8 cellular contexts compared by ENCODE assay signal in genomic region chr10:97335188-97335619, GRCh38. TPM values are rescaled to one million over a fixed set of nuclear protein-coding genes. Genes with fewer than 3 reads are reported as not detected.
DNase-seq lines count a peak whose midpoint lies in the region; ATAC-seq and TF ChIP-seq lines count a peak whose summit lies in the region.

No MANE protein-coding gene starts in this region.

- H3K4me1 ChIP-seq in IMR-90 (ENCODE audit: control insufficient read depth, insufficient read depth, low read length) = peaks cover 11% of the 10 kb centered on the region

- whole genome bisulfite sequencing in IMR-90 (ENCODE audit: extremely low coverage in 2 of 2, insufficient read length in 1 of 2), 2 experiments = no CpG with 5 or more reads among the region's 25 CpGs

- H3K9me3 ChIP-seq in IMR-90 (ENCODE audit: control insufficient read depth, insufficient read depth, low read length) = no peaks in the 10 kb centered on the region

- H2BK5ac ChIP-seq in IMR-90 (ENCODE audit: low read depth, low read length, poor library complexity, severe bottlenecking) = no peak overlapping the region

- H3K27ac ChIP-seq in IMR-90 (ENCODE audit: insufficient read depth, low read length) = peak overlapping the region; percentile 27; the same call in 1 of the 2 replicates

- H3K4me1 Mint-ChIP-seq in dendritic cell treated with granulocyte-macrophage colony-stimulating factor and Interleukin-4, amounts not matched to agents 40 ng/mL and 50 ng/mL, for 4 days (ENCODE audit: low read depth) = peaks cover 62% of the 10 kb centered on the region
- peaks cover 37% of the 10 kb centered on the region for H3K4me1 Mint-ChIP-seq in neural crest cell

- peak overlapping the region; percentile 15; the same call in 1 of the 2 replicates for H4K5ac ChIP-seq in IMR-90 (ENCODE audit: low read depth, low read length)

- H3K9ac ChIP-seq in IMR-90 (ENCODE audit: low read depth, low read length) = peak overlapping the region; percentile 77

- H4K91ac ChIP-seq in IMR-90 (ENCODE audit: insufficient read depth, low read depth, low read length) = peak overlapping the region; percentile 73; the same call in 1 of the 2 replicates

- no peak for TF ChIP-seq POLR2A in IMR-90 (IDR thresholded peaks at IDR 0.05; ENCODE audit: low read depth, low read length)

- TF ChIP-seq RAD21 in IMR-90 (IDR thresholded peaks at IDR 0.05; ENCODE audit: low read length) = no peak

- intact Hi-C loops in IMR-90 (cut with micrococcal nuclease) (no loop called here), left colon (cut with DNase I, micrococcal nuclease) (loop anchor here in 1 of 2 donors (10.0 kb wide), 1 partner anchor 50 kb away; no protein-coding TSS in a partner anchor)
- intact Hi-C loops in dendritic cell treated with granulocyte-macrophage colony-stimulating factor and Interleukin-4, amounts not matched to agents 40 ng/mL and 50 ng/mL, for 4 days (cut with micrococcal nuclease) = loop anchor here (10.0 kb wide), 1 partner anchor 70 kb away; the partner anchor contains the start of gene RRP12

- no peaks in the 10 kb centered on the region for H3K9me1 ChIP-seq in IMR-90 (ENCODE audit: insufficient read depth, low read length)

- no peaks in the 10 kb centered on the region for H4K20me1 ChIP-seq in IMR-90 (ENCODE audit: insufficient read depth, low read length)

- dilution Hi-C loops in IMR-90 (cut with HindIII; ENCODE audit: low sequenced_read_pairs, unreplicated experiment) = no loop called here

- H3K23ac ChIP-seq in IMR-90 (ENCODE audit: low read depth, low read length) = peak overlapping the region; percentile 77; the same call in 1 of the 2 replicates

- no peak for ATAC-seq in IMR-90 (ENCODE audit: low read depth)
- no peak for ATAC-seq in HG03159 (IDR thresholded peaks at IDR 0.05; ENCODE audit: unreplicated experiment)
- ATAC-seq in left colon = no peak

- no peaks in the 10 kb centered on the region for H3K27me3 Mint-ChIP-seq in dendritic cell treated with granulocyte-macrophage colony-stimulating factor and Interleukin-4, amounts not matched to agents 40 ng/mL and 50 ng/mL, for 4 days
- peaks cover 74% of the 10 kb centered on the region for H3K27me3 Mint-ChIP-seq in neural crest cell (ENCODE audit: low read depth)

- H3K27me3 ChIP-seq in BJ (ENCODE audit: control insufficient read depth, insufficient read depth, low read length) = peaks cover 10% of the 10 kb centered on the region
- peaks cover 19% of the 10 kb centered on the region for H3K27me3 ChIP-seq in IMR-90 (ENCODE audit: control insufficient read depth, insufficient read depth, low read length)

- BruUV-seq in IMR-90 (replicated peaks; lab: Mats Ljungman, UMichigan) = no TSS peak

- peak overlapping the region; percentile 46; the same call in 1 of the 2 replicates for H3K56ac ChIP-seq in IMR-90 (ENCODE audit: extremely low read depth, insufficient read depth, low read length)

- peak overlapping the region; percentile 32 to 71; a peak in 2 of 4 replicates for H4K8ac ChIP-seq in IMR-90 (ENCODE audit: low read depth in 2 of 2, low read length in 2 of 2)

- H3K14ac ChIP-seq in IMR-90 (replicated peaks; ENCODE audit: low read depth, low read length) = peak overlapping the region; percentile 86

- H2AK9ac ChIP-seq in IMR-90 (replicated peaks; ENCODE audit: low read depth, low read length, poor library complexity) = peak overlapping the region; percentile 35

- H3K4me2 ChIP-seq in IMR-90 (ENCODE audit: low read depth, low read length) = peak overlapping the region; percentile 51

- peak overlapping the region; percentile 99 for H2AFZ ChIP-seq in IMR-90 (replicated peaks; ENCODE audit: low read length, poor library complexity)

- H3K4ac ChIP-seq in IMR-90 (ENCODE audit: low read depth, low read length) = peak overlapping the region; percentile 85

- no peaks in the 10 kb centered on the region for H3K36me3 ChIP-seq in BJ (ENCODE audit: control insufficient read depth, insufficient read depth, low read length)
- H3K36me3 ChIP-seq in IMR-90 (ENCODE audit: control insufficient read depth, insufficient read depth, low read length) = no peaks in the 10 kb centered on the region

- H3K79me1 ChIP-seq in IMR-90 (ENCODE audit: low read depth in 1 of 2, low read length in 2 of 2) = peaks cover 13 to 30% of the 10 kb centered on the region in 2 experiments

- H3K18ac ChIP-seq in IMR-90 (ENCODE audit: low read depth, low read length) = peak overlapping the region; percentile 48; the same call in 1 of the 2 replicates

- in situ Hi-C loops in IMR-90 (cut with MboI; ENCODE audit: low sequenced_read_pairs) = no loop called here

- no peak overlapping the region for H2BK20ac ChIP-seq in IMR-90 (ENCODE audit: low read depth, low read length)

- no peak overlapping the region for H2AK5ac ChIP-seq in IMR-90 (ENCODE audit: low read depth, low read length)

- peak overlapping the region; percentile 28; the same call in 1 of the 3 replicates for H2BK15ac ChIP-seq in IMR-90 (ENCODE audit: low read depth, low read length)

- POLR2A ChIA-PET in BJ (lab: Charles Lee) = no interaction called here
- POLR2A ChIA-PET in IMR-90 (lab: Charles Lee; ENCODE audit: unreplicated experiment) = no interaction called here

- H3K4me3 Mint-ChIP-seq in dendritic cell treated with granulocyte-macrophage colony-stimulating factor and Interleukin-4, amounts not matched to agents 40 ng/mL and 50 ng/mL, for 4 days = peak overlapping the region; percentile 75
- H3K4me3 Mint-ChIP-seq in neural crest cell = peak overlapping the region; percentile 80

- TF ChIP-seq CTCF in BJ (IDR thresholded peaks at IDR 0.05; ENCODE audit: insufficient read depth, low read depth, low read length) (no peak), IMR-90 (conservative IDR thresholded peaks at IDR 0.05; ENCODE audit: low read depth, low read length) (no peak), neural crest cell (conservative IDR thresholded peaks at IDR 0.05) (no peak)

- H3K36me3 Mint-ChIP-seq in dendritic cell treated with granulocyte-macrophage colony-stimulating factor and Interleukin-4, amounts not matched to agents 40 ng/mL and 50 ng/mL, for 4 days (ENCODE audit: low read depth) = peaks cover 37% of the 10 kb centered on the region
- peaks cover 5% of the 10 kb centered on the region for H3K36me3 Mint-ChIP-seq in neural crest cell (ENCODE audit: low read depth)

- peak overlapping the region; percentile 49; the same call in 1 of the 2 replicates for H2BK120ac ChIP-seq in IMR-90 (ENCODE audit: low read depth, low read length)

- DNase-seq in BJ (ENCODE audit: low read depth) = no peak
- DNase-seq in IMR-90 = no peak
- peak; percentile 2 for DNase-seq in neural crest cell (ENCODE audit: low read depth, low spot score)
- no peak for DNase-seq in SKM-1 (lab: John Stamatoyannopoulos, UW; ENCODE audit: unreplicated experiment)
- DNase-seq in OCI-M1 (lab: John Stamatoyannopoulos, UW) = no peak
- DNase-seq in left colon = no peak

- no peaks in the 10 kb centered on the region for H3K9me3 Mint-ChIP-seq in dendritic cell treated with granulocyte-macrophage colony-stimulating factor and Interleukin-4, amounts not matched to agents 40 ng/mL and 50 ng/mL, for 4 days
- no peaks in the 10 kb centered on the region for H3K9me3 Mint-ChIP-seq in neural crest cell

- H3K4me3 ChIP-seq in BJ (ENCODE audit: low read depth, low read length) (peak overlapping the region; percentile 76), IMR-90 (ENCODE audit: insufficient read depth, low read depth, low read length) (peak overlapping the region; percentile 45)

- CTCF ChIA-PET in BJ (lab: Yijun Ruan, JAX) (no interaction called here), IMR-90 (lab: Yijun Ruan, JAX) (no interaction called here)

- peak overlapping the region; percentile 98 for H3K27ac Mint-ChIP-seq in dendritic cell treated with granulocyte-macrophage colony-stimulating factor and Interleukin-4, amounts not matched to agents 40 ng/mL and 50 ng/mL, for 4 days
- H3K27ac Mint-ChIP-seq in neural crest cell (ENCODE audit: unreplicated experiment) = no peak overlapping the region

TF ChIP-seq in IMR-90, 13 proteins besides CTCF, POLR2A, EP300 and RAD21:
- no peak for TF ChIP-seq CEBPB (IDR thresholded peaks at IDR 0.05; ENCODE audit: low read depth, low read length)
- TF ChIP-seq CHD1 (IDR thresholded peaks at IDR 0.05; ENCODE audit: low read depth, low read length) = no peak

RNA-seq across cellular contexts. Expression of gene FRAT2, which starts 0.7 kb away (rescaled TPM):
- polyA plus RNA-seq in BJ (2011; rRNA removed) = 1.8 and 2.9 TPM in 2 replicates
- polyA minus RNA-seq in BJ (2011; rRNA and poly(A)+ RNA removed) = 1.4 and 2.3 TPM in 2 replicates
- 2.5 and 2.8 TPM in 2 replicates for total RNA-seq in IMR-90 (2012; rRNA removed)
- 1.8 and 2.0 TPM in 2 replicates for polyA plus RNA-seq in IMR-90 (2012; rRNA removed)
- polyA plus RNA-seq in IMR-90 (2012; cell fraction: cytosol; rRNA removed) = 1.6 TPM in 2 replicates
- polyA plus RNA-seq in IMR-90 (2012; cell fraction: nucleus; rRNA removed; ENCODE audit: low replicate concordance) = 1.3 and 1.4 TPM in 2 replicates
- 8.6 and 8.8 TPM in 2 replicates for total RNA-seq in neural crest cell
- total RNA-seq in left colon = 10 to 100 TPM; 41.4 to 43.9 TPM

RNA-seq across cellular contexts. Expression of gene FRAT1, which starts 16.1 kb away (rescaled TPM):
- polyA plus RNA-seq in BJ (2011; rRNA removed) (1.1 and 1.2 TPM in 2 replicates), IMR-90 (2012; rRNA removed) (0.89 and 0.92 TPM in 2 replicates)
- 0.82 and 0.90 TPM in 2 replicates for polyA minus RNA-seq in BJ (2011; rRNA and poly(A)+ RNA removed)
- total RNA-seq in IMR-90 (2012; rRNA removed) (0.54 and 0.83 TPM in 2 replicates), neural crest cell (1.6 and 2.2 TPM in 2 replicates), left colon (10 to 100 TPM in 1 of 2 donors, 1 to 10 TPM in 1; 6.9 to 10.5 TPM)
- polyA plus RNA-seq in IMR-90 (2012; cell fraction: cytosol; rRNA removed) = 0.91 and 1.3 TPM in 2 replicates
- polyA plus RNA-seq in IMR-90 (2012; cell fraction: nucleus; rRNA removed; ENCODE audit: low replicate concordance) = 0.55 and 0.64 TPM in 2 replicates

RNA-seq across cellular contexts. Expression of gene ARHGAP19, which starts 42.8 kb away (rescaled TPM):
- polyA plus RNA-seq in BJ (2011; rRNA removed) (2.4 and 4.9 TPM in 2 replicates), IMR-90 (2012; rRNA removed) (5.5 and 6.3 TPM in 2 replicates)
- polyA minus RNA-seq in BJ (2011; rRNA and poly(A)+ RNA removed) = 3.4 and 3.6 TPM in 2 replicates
- total RNA-seq in IMR-90 (2012; rRNA removed) (7.0 and 12.8 TPM in 2 replicates), neural crest cell (30.3 and 32.1 TPM in 2 replicates), left colon (1 to 10 TPM; 6.4 to 6.8 TPM)
- 1.2 and 2.2 TPM in 2 replicates for polyA plus RNA-seq in IMR-90 (2012; cell fraction: cytosol; rRNA removed)
- 2.3 and 9.4 TPM in 2 replicates for polyA plus RNA-seq in IMR-90 (2012; cell fraction: nucleus; rRNA removed; ENCODE audit: low replicate concordance)
